Comparison of ENCODE assay signal across 8 cellular contexts in the genomic region with DNA sequence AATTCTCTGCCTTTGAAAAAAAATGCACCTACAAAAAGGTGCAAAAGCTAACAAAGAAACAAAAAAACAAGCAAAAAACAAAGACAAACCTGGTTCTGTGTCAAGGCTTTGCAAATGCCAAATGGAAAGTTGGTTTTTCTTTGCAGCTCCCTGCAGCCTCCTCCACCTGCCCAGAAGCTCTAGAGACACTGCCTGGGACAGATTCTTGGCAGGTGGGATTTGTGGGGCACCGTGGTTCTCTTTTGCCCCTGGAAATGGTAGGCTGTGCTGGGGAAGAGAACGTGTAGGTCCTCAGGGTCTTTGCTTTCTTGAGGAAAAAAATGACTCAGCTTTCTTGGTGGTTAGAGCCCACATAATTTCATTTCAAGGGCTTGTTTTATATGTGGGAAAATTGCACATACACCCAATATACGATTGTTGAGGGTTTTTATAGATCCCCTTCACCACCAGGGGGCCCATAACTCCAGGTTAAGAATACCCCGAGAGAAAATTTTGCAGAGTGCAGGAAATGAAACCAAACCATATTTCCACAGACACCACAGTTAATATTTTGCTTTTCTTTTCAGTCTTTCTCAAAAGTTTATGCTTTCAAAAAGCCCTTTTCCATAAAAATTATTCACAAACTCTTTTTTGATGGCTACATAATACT. TPM values are rescaled to one million over a fixed set of nuclear protein-coding genes. Genes with fewer than 3 reads are reported as not detected.
DNase-seq lines count a peak whose midpoint lies in the region; ATAC-seq and TF ChIP-seq lines count a peak whose summit lies in the region.

No MANE protein-coding gene starts in this region.

- H3K4me3 ChIP-seq in BE2C (ENCODE audit: low read depth, low read length) (no peak overlapping the region), SK-N-SH (ENCODE audit: low read depth in 2 of 2, low read length in 1 of 2) (peak overlapping the region in 1 of 2 experiments; percentile 38; a peak in 1 of 4 replicates), left lung (no peak overlapping the region)

- no peaks in the 10 kb centered on the region for H3K79me2 ChIP-seq in SK-N-SH (ENCODE audit: insufficient read depth)

- POLR2A ChIA-PET in SK-N-SH (lab: Yijun Ruan, JAX) = no interaction called here

- TF ChIP-seq CTCF in BE2C (IDR thresholded peaks at IDR 0.05; ENCODE audit: low read depth, low read length) (peak; percentile 79), SK-N-SH (IDR thresholded peaks at IDR 0.05) (peak; percentile 79), brain (conservative IDR thresholded peaks at IDR 0.05) (peak; percentile 69 to 71), left lung (IDR thresholded peaks at IDR 0.05) (peak; percentile 50 to 52)

- H3K27me3 ChIP-seq in BE2C (no peaks in the 10 kb centered on the region), SK-N-SH (ENCODE audit: insufficient read depth) (no peaks in the 10 kb centered on the region), left lung (no peaks in the 10 kb centered on the region)

- WGBS in SK-N-SH (ENCODE audit: low lambda C conversion rate) = 32% methylated on average over 4 of the region's 4 CpGs

- H3K27ac ChIP-seq in SK-N-SH (ENCODE audit: low read depth in 2 of 2, low read length in 1 of 2) (no peak overlapping the region), left lung (no peak overlapping the region)

- H3K36me3 Mint-ChIP-seq in brain = no peaks in the 10 kb centered on the region

- H3K4me1 Mint-ChIP-seq in brain = no peaks in the 10 kb centered on the region

- intact Hi-C loops in left lung (cut with DNase I) = loop anchor here in 1 of 2 donors (2.0 kb wide), 1 partner anchor 407 kb away; no protein-coding TSS in a partner anchor

- peak; percentile 89 for TF ChIP-seq RAD21 in SK-N-SH (IDR thresholded peaks at IDR 0.05; ENCODE audit: low read length)

- peak; percentile 66 for DNase-seq in BE2C
- peak; percentile 62 for DNase-seq in SK-N-SH
- no peak for DNase-seq in left lung
- DNase-seq in stimulated activated CD8-positive, alpha-beta memory T cell treated with anti-CD3 and anti-CD28 coated beads, Interleukin-4, amount 100 ng/mL, for 24 hours (ENCODE audit: low read depth) = peak; percentile 28
- no peak for DNase-seq in NCI-H187 treated with DMSO at 0.1 percent for 48 hours (lab: John Stamatoyannopoulos, UW)

- no peaks in the 10 kb centered on the region for H3F3A ChIP-seq in SK-N-SH (replicated peaks; ENCODE audit: insufficient read depth)

- no peak overlapping the region for H3K27ac Mint-ChIP-seq in brain

- H3K4me1 ChIP-seq in BE2C (no peaks in the 10 kb centered on the region), SK-N-SH (ENCODE audit: control insufficient read depth in 1 of 2, insufficient read depth in 2 of 2, low read depth in 1 of 2, low read length in 1 of 2) (no peaks in the 10 kb centered on the region), left lung (no peaks in the 10 kb centered on the region)

- H3K27me3 Mint-ChIP-seq in brain = peaks cover 11% of the 10 kb centered on the region

- H3K9me3 Mint-ChIP-seq in brain = peaks cover 0 to 6% (median 3%) of the 10 kb centered on the region in 5 experiments

- no peak for TF ChIP-seq EP300 in SK-N-SH (IDR thresholded peaks at IDR 0.05; ENCODE audit: borderline replicate concordance in 1 of 2, low read depth in 1 of 2, low read length in 1 of 2)

- ATAC-seq in GM18907 (IDR thresholded peaks at IDR 0.05; ENCODE audit: unreplicated experiment) = peak; percentile 87
- peak; percentile 91 for ATAC-seq in HG03354 (IDR thresholded peaks at IDR 0.05; ENCODE audit: poor library complexity, severe bottlenecking, unreplicated experiment)
- peak; percentile 88 for ATAC-seq in left lung

- H4K20me1 ChIP-seq in SK-N-SH (ENCODE audit: insufficient read depth) = no peaks in the 10 kb centered on the region

- no peaks in the 10 kb centered on the region for H3K9me2 ChIP-seq in SK-N-SH

- H3K9ac ChIP-seq in SK-N-SH = no peak overlapping the region

- H3K4me3 Mint-ChIP-seq in brain = no peak overlapping the region

- H3K9me3 ChIP-seq in BE2C (no peaks in the 10 kb centered on the region), SK-N-SH (no peaks in the 10 kb centered on the region), left lung (no peaks in the 10 kb centered on the region)

- H2AFZ ChIP-seq in SK-N-SH (ENCODE audit: low read depth) = peak overlapping the region; percentile 50

- CTCF ChIA-PET in SK-N-SH (lab: Yijun Ruan, JAX) = interaction anchor here (0.7 to 2.5 kb wide), 14 partner anchors 9 to 642 kb away, joined by 3 to 16 read pairs (median 4); no protein-coding TSS in a partner anchor

- H3K36me3 ChIP-seq in BE2C (no peaks in the 10 kb centered on the region), SK-N-SH (replicated peaks in 1 of 2; ENCODE audit: control insufficient read depth in 1 of 2, insufficient read depth in 2 of 2, low read length in 1 of 2) (no peaks in the 10 kb centered on the region), left lung (no peaks in the 10 kb centered on the region)

- H3K4me2 ChIP-seq in SK-N-SH = no peak overlapping the region

TF ChIP-seq in SK-N-SH, 30 proteins besides CTCF, POLR2A, EP300 and RAD21:
- TF ChIP-seq JUND (IDR thresholded peaks at IDR 0.05) (no peak), SMC3 (IDR thresholded peaks at IDR 0.05; ENCODE audit: low read depth, low read length) (peak; percentile 91)

RNA-seq across cellular contexts. Expression of gene NXNL2, which starts 58.7 kb away (rescaled TPM):
- 0.43 TPM for polyA plus RNA-seq in BE2C (2012; ENCODE audit: insufficient read depth, insufficient read length, low read depth)
- polyA plus RNA-seq in SK-N-SH (2012; rRNA removed) (3.0 and 3.1 TPM in 2 replicates), brain (ENCODE audit: insufficient read depth, low read depth, low replicate concordance) (0.37 TPM)
- 1.9 and 2.3 TPM in 2 replicates for polyA plus RNA-seq in SK-N-SH (2012; cell fraction: cytosol; rRNA removed)
- polyA plus RNA-seq in SK-N-SH (2012; cell fraction: nucleus; rRNA removed) = 4.0 and 6.5 TPM in 2 replicates
- under 1 TPM in 1 of 2 donors, not detected in 1; 0.29 TPM for total RNA-seq in left lung

Comparison
In these comparisons a context has a peak if more than half of its experiments do, and no peak if none do; other contexts are left out.
1. DNase-seq: peak in BE2C (single experiment), SK-N-SH (single experiment) and stimulated activated CD8-positive, alpha-beta memory T cell treated with anti-CD3 and anti-CD28 coated beads, Interleukin-4, amount 100 ng/mL, for 24 hours (single experiment); none in left lung (0 of 2) and NCI-H187 treated with DMSO at 0.1 percent for 48 hours (single experiment).
2. Peak in every context shown above with its lines, with median percentiles within 50 percentile points of each other: CTCF ChIP-seq and ATAC-seq.